Comparison of ENCODE assay signal across 8 cellular contexts in genomic region chr14:76947078-76947837, GRCh38.
DNase-seq lines count a peak whose midpoint lies in the region; TF ChIP-seq lines count a peak whose summit lies in the region.

No MANE protein-coding gene starts in this region.

- H3K36me3 ChIP-seq in ES-I3 (ENCODE audit: insufficient read depth, low read length): no peaks in the 10 kb centered on the region
- no peaks in the 10 kb centered on the region for H3K36me3 ChIP-seq in HEK293 (ENCODE audit: control insufficient read depth in 2 of 2, insufficient read depth in 1 of 2, low read length in 2 of 2)
- H3K36me3 ChIP-seq in trophoblast cell (ENCODE audit: control insufficient read depth in 1 of 2, insufficient read depth in 2 of 2, low read length in 2 of 2): no peaks in the 10 kb centered on the region

- intact Hi-C loops in head of caudate nucleus (cut with DNase I): no loop called here

- peak overlapping the region; percentile 21 for H2BK12ac ChIP-seq in trophoblast cell (ENCODE audit: low read length)

- H4K12ac ChIP-seq in trophoblast cell (ENCODE audit: low read depth, low read length): no peak overlapping the region

- no peak overlapping the region for H3K4me3 ChIP-seq in HEK293 (ENCODE audit: low read depth, low read length)
- H3K4me3 ChIP-seq in trophoblast cell (ENCODE audit: low read depth, low read length): no peak overlapping the region

- H3K27ac ChIP-seq in HEK293 (ENCODE audit: extremely low read depth, low read depth, low read length) (peak overlapping the region; percentile 93), trophoblast cell (ENCODE audit: low read depth, low read length) (no peak overlapping the region)

- H3K9ac ChIP-seq in ES-I3 (ENCODE audit: low read depth, low read length) (peak overlapping the region; percentile 35), trophoblast cell (ENCODE audit: low read length) (no peak overlapping the region)

- no peaks in the 10 kb centered on the region for H3K79me1 ChIP-seq in trophoblast cell (ENCODE audit: low read length)

- TF ChIP-seq CTCF in HEK293 (tag by site-specific recombination; IDR thresholded peaks at IDR 0.05): peak; percentile 58; the same call in 1 of the 2 replicates
- TF ChIP-seq CTCF in type B pancreatic cell (conservative IDR thresholded peaks at IDR 0.05): peak; percentile 59

- no peaks in the 10 kb centered on the region for H3K9me3 Mint-ChIP-seq in activated naive CD8-positive, alpha-beta T cell (ENCODE audit: low read depth)
- H3K9me3 Mint-ChIP-seq in type B pancreatic cell: no peaks in the 10 kb centered on the region

- H3K4me2 ChIP-seq in trophoblast cell (ENCODE audit: low read length): no peak overlapping the region

- H3K9me3 ChIP-seq in ES-I3 (ENCODE audit: control insufficient read depth, insufficient read depth, low read length) (no peaks in the 10 kb centered on the region), HEK293 (ENCODE audit: control insufficient read depth, insufficient read depth, low read depth, low read length) (no peaks in the 10 kb centered on the region), trophoblast cell (ENCODE audit: insufficient read depth, low read depth, low read length) (peaks cover 2% of the 10 kb centered on the region)

- no CpG with 5 or more reads among the region's 28 CpGs for WGBS in trophoblast cell (ENCODE audit: extremely low coverage, insufficient coverage, insufficient read length)

- POLR2A ChIA-PET in HEK293 (lab: Yijun Ruan, JAX): interaction anchor here (0.6 to 2.0 kb wide), 10 partner anchors 9 to 121 kb away, joined by 3 to 12 read pairs (median 4); no protein-coding TSS in a partner anchor

- H3K4me1 ChIP-seq in ES-I3 (ENCODE audit: insufficient read depth, low read length) (peaks cover 19% of the 10 kb centered on the region), HEK293 (ENCODE audit: control insufficient read depth, insufficient read depth, low read length) (peaks cover 23% of the 10 kb centered on the region), trophoblast cell (ENCODE audit: control insufficient read depth in 1 of 2, insufficient read depth in 2 of 2, low read length in 2 of 2) (peaks cover 10 to 14% of the 10 kb centered on the region in 2 experiments)

- H3K18ac ChIP-seq in trophoblast cell (ENCODE audit: low read length): peak overlapping the region; percentile 12

- no peak overlapping the region for H3K23ac ChIP-seq in trophoblast cell (ENCODE audit: low read length)

- H2AFZ ChIP-seq in trophoblast cell (ENCODE audit: insufficient read depth, low read length, poor library complexity): no peak overlapping the region

- no peaks in the 10 kb centered on the region for H3K27me3 ChIP-seq in trophoblast cell (ENCODE audit: insufficient read depth, low read length)

- no peaks in the 10 kb centered on the region for H3K27me3 Mint-ChIP-seq in activated naive CD8-positive, alpha-beta T cell
- no peaks in the 10 kb centered on the region for H3K27me3 Mint-ChIP-seq in type B pancreatic cell

- H3K36me3 Mint-ChIP-seq in activated naive CD8-positive, alpha-beta T cell: no peaks in the 10 kb centered on the region
- no peaks in the 10 kb centered on the region for H3K36me3 Mint-ChIP-seq in type B pancreatic cell

- H2AK5ac ChIP-seq in trophoblast cell (ENCODE audit: low read length): peak overlapping the region; percentile 6

- peak overlapping the region; percentile 1 for H3K14ac ChIP-seq in trophoblast cell (ENCODE audit: low read length)

- H3K4me1 Mint-ChIP-seq in activated naive CD8-positive, alpha-beta T cell (ENCODE audit: low read depth): peaks cover 21% of the 10 kb centered on the region
- peaks cover 43% of the 10 kb centered on the region for H3K4me1 Mint-ChIP-seq in type B pancreatic cell (ENCODE audit: unreplicated experiment)

- H2BK5ac ChIP-seq in trophoblast cell (ENCODE audit: low read depth, low read length, poor library complexity): no peak overlapping the region

- H3K79me2 ChIP-seq in trophoblast cell (ENCODE audit: control insufficient read depth, insufficient read depth, low read length, poor library complexity): no peaks in the 10 kb centered on the region

- no peak overlapping the region for H3K4me3 Mint-ChIP-seq in activated naive CD8-positive, alpha-beta T cell
- H3K4me3 Mint-ChIP-seq in type B pancreatic cell: peak overlapping the region; percentile 74

- no peak overlapping the region for H3K4ac ChIP-seq in trophoblast cell (ENCODE audit: low read depth, low read length)

- no peak overlapping the region for H2BK120ac ChIP-seq in trophoblast cell (ENCODE audit: insufficient read depth, low read length, poor library complexity)

- H3K27ac Mint-ChIP-seq in activated naive CD8-positive, alpha-beta T cell: peak overlapping the region; percentile 79
- peak overlapping the region; percentile 85 for H3K27ac Mint-ChIP-seq in type B pancreatic cell

- peak; percentile 83 for DNase-seq in NAMALWA (ENCODE audit: low spot score)
- peak; percentile 84 for DNase-seq in SK-N-DZ (ENCODE audit: low spot score)
- DNase-seq in head of caudate nucleus: peak; percentile 92 to 99 (median 96)
- DNase-seq in trophoblast cell: peak; percentile 79 to 82
- DNase-seq in type B pancreatic cell (ENCODE audit: extremely low spot score, unreplicated experiment): peak; percentile 92

- CTCF ChIA-PET in HEK293 (lab: Yijun Ruan, JAX): interaction anchor here (0.9 to 1.7 kb wide), 5 partner anchors 8 to 123 kb away, joined by 3 to 9 read pairs (median 7); no protein-coding TSS in a partner anchor

- no peak overlapping the region for H4K8ac ChIP-seq in trophoblast cell (ENCODE audit: low read depth, low read length)

- H4K91ac ChIP-seq in trophoblast cell (ENCODE audit: low read depth, low read length): peak overlapping the region; percentile 25

TF ChIP-seq in HEK293, 187 proteins besides CTCF, POLR2A, EP300 and RAD21 (continues in another document):
- TF ChIP-seq ZSCAN4 (tag by site-specific recombination; IDR thresholded peaks at IDR 0.05) (no peak), HOXC10 (CRISPR knock-in tag; IDR thresholded peaks at IDR 0.05) (no peak), ZNF324 (tag by site-specific recombination; IDR thresholded peaks at IDR 0.05) (no peak), ZNF596 (tag by site-specific recombination; IDR thresholded peaks at IDR 0.05) (no peak), ZNF830 (tag by site-specific recombination; IDR thresholded peaks at IDR 0.05; ENCODE audit: low read depth) (no peak), AEBP2 (tag by site-specific recombination; IDR thresholded peaks at IDR 0.05; ENCODE audit: borderline replicate concordance) (no peak), ZNF174 (tag by site-specific recombination; IDR thresholded peaks at IDR 0.05) (no peak), ZNF555 (tag by site-specific recombination; conservative IDR thresholded peaks at IDR 0.05) (no peak), ZNF48 (tag by site-specific recombination; IDR thresholded peaks at IDR 0.05) (no peak), ZNF404 (tag by site-specific recombination; IDR thresholded peaks at IDR 0.05) (no peak), ZNF274 (IDR thresholded peaks at IDR 0.05; ENCODE audit: low read length) (no peak), ZNF274 (tag by site-specific recombination; IDR thresholded peaks at IDR 0.05; ENCODE audit: borderline replicate concordance) (no peak)
- TF ChIP-seq, protein P1, sequence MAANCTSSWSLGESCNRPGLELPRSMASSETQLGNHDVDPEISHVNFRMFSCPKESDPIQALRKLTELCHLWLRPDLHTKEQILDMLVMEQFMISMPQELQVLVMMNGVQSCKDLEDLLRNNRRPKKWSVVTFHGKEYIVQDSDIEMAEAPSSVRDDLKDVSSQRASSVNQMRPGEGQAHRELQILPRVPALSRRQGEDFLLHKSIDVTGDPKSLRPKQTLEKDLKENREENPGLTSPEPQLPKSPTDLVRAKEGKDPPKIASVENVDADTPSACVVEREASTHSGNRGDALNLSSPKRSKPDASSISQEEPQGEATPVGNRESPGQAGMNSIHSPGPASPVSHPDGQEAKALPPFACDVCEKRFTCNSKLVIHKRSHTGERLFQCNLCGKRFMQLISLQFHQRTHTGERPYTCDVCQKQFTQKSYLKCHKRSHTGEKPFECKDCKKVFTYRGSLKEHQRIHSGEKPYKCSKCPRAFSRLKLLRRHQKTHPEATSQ (tag by site-specific recombination; IDR thresholded peaks at IDR 0.05): no peak
